1 cellular context compared by ENCODE assay signal in the genomic region with DNA sequence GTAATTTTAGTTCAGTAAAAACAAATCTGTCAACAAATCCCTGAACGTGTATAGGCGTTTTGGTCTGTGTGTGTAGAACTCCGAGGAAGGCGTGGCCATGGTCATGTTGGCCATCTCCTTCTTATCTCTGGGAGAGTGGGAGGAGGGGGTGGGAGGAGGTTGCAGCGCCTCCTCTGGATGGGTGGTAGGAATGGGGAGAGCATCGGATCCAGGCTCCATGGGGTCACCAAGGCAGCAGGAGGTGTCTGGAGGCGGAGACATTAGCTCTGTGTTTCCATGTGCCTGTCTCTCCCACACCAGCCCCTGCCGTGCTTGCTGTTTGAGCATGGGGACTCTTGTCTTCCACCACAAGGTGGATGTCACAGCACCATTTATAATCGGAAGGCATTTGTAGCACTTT.
TF ChIP-seq lines count a peak whose summit lies in the region.

No MANE protein-coding gene starts in this region.

TF ChIP-seq in K562, 482 proteins besides CTCF, POLR2A, EP300 and RAD21:
- TF ChIP-seq VEZF1 (CRISPR knock-in tag; IDR thresholded peaks at IDR 0.05), result peak; percentile 79; the same call in 1 of the 2 replicates
- TF ChIP-seq MEIS2 (IDR thresholded peaks at IDR 0.05; ENCODE audit: partially characterized antibody), result no peak
- TF ChIP-seq EHMT2 (IDR thresholded peaks at IDR 0.05), result peak; percentile 66; the same call in 1 of the 2 replicates
- TF ChIP-seq EGR1 (conservative IDR thresholded peaks at IDR 0.05), result peak; percentile 88
- TF ChIP-seq, protein P1, sequence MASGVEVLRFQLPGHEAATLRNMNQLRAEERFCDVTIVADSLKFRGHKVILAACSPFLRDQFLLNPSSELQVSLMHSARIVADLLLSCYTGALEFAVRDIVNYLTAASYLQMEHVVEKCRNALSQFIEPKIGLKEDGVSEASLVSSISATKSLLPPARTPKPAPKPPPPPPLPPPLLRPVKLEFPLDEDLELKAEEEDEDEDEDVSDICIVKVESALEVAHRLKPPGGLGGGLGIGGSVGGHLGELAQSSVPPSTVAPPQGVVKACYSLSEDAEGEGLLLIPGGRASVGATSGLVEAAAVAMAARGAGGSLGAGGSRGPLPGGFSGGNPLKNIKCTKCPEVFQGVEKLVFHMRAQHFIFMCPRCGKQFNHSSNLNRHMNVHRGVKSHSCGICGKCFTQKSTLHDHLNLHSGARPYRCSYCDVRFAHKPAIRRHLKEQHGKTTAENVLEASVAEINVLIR (CRISPR knock-in tag; IDR thresholded peaks at IDR 0.05), result no peak
- peak; percentile 36 for TF ChIP-seq CTCFL (IDR thresholded peaks at IDR 0.05; ENCODE audit: borderline replicate concordance, insufficient read depth, low read depth, low read length, poor library complexity, severe bottlenecking)
- no peak for TF ChIP-seq SREBF2 (CRISPR knock-in tag; IDR thresholded peaks at IDR 0.05)
- no peak for TF ChIP-seq ZNF174 (CRISPR knock-in tag; IDR thresholded peaks at IDR 0.05)
- 0 out of 2 replicates have a peak, but pooled peaks have one; percentile 51 for TF ChIP-seq ZNF263 (CRISPR knock-in tag; IDR thresholded peaks at IDR 0.05; ENCODE audit: borderline replicate concordance)
- TF ChIP-seq, protein P2, sequence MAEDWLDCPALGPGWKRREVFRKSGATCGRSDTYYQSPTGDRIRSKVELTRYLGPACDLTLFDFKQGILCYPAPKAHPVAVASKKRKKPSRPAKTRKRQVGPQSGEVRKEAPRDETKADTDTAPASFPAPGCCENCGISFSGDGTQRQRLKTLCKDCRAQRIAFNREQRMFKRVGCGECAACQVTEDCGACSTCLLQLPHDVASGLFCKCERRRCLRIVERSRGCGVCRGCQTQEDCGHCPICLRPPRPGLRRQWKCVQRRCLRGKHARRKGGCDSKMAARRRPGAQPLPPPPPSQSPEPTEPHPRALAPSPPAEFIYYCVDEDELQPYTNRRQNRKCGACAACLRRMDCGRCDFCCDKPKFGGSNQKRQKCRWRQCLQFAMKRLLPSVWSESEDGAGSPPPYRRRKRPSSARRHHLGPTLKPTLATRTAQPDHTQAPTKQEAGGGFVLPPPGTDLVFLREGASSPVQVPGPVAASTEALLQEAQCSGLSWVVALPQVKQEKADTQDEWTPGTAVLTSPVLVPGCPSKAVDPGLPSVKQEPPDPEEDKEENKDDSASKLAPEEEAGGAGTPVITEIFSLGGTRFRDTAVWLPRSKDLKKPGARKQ (CRISPR knock-in tag; IDR thresholded peaks at IDR 0.05), result no peak
- TF ChIP-seq ZNF3 (CRISPR knock-in tag; IDR thresholded peaks at IDR 0.05), result no peak
- no peak for TF ChIP-seq RFX7 (CRISPR knock-in tag; IDR thresholded peaks at IDR 0.05)
- no peak for TF ChIP-seq CCAR2 (IDR thresholded peaks at IDR 0.05; ENCODE audit: low read depth, low read length)
- TF ChIP-seq PPARD (CRISPR knock-in tag; IDR thresholded peaks at IDR 0.05), result no peak
- no peak for TF ChIP-seq SMARCA5 (IDR thresholded peaks at IDR 0.05)
- TF ChIP-seq MAZ (CRISPR knock-in tag; conservative IDR thresholded peaks at IDR 0.05 in 1 of 2, IDR thresholded peaks at IDR 0.05 in 1 of 2), result peak; percentile 60 to 68
- TF ChIP-seq RCOR1 (IDR thresholded peaks at IDR 0.05; ENCODE audit: borderline replicate concordance in 1 of 2, low read depth in 2 of 2, low read length in 2 of 2), result peak in 1 of 2 experiments; percentile 70; a peak in 2 of 4 replicates
- TF ChIP-seq ZNF316 (IDR thresholded peaks at IDR 0.05), result no peak
- peak; percentile 38; the same call in 1 of the 2 replicates for TF ChIP-seq CTBP1 (IDR thresholded peaks at IDR 0.05; ENCODE audit: borderline replicate concordance)
- no peak for TF ChIP-seq ZNF707 (CRISPR knock-in tag; conservative IDR thresholded peaks at IDR 0.05)
